In the genomic region with DNA sequence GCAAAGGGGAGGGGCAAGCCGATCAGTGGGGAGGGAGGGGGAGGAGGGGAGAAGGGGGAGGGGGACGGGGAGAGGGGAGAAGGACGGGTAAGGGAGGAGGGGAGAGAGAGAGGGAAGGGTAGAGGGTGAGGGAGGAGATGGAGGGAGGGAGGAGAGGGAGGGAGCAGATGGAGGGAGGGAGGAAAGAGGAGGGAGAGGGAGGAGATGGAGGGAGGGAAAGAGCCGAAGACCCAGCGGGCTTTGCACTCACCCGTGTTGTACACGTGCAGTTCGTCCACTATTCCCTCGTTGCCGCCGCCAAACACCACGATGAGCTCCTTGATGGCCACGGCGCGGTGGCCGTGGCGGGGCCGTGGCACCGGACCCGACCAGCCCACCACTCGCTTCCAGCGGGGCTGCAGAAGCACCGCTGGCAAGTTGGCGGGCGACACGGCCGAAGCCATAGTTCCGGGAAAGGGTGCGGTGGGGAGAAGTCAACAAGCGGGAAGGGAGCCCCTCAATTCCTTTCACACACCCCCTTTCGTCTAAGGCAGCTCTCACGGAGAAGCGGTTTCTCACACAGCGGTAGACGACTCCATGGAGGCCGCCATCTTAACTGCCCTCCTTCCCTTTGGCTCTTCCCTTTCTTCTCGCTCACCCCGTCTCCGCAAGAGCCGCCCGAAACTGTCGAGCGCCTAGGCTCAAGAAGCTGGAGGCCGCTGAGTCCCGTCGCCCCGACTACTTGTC, we compare ENCODE assay signal across 8 cellular contexts. TPM values are rescaled to one million over a fixed set of nuclear protein-coding genes. Genes with fewer than 3 reads are reported as not detected.
DNase-seq lines count a peak whose midpoint lies in the region; ATAC-seq and TF ChIP-seq lines count a peak whose summit lies in the region.

No MANE protein-coding gene starts in this region.

- no peak for TF ChIP-seq POLR2A in prostate gland (IDR thresholded peaks at IDR 0.05)

- intact Hi-C loops in left ventricle myocardium inferior (cut with micrococcal nuclease): no loop called here
- intact Hi-C loops in prostate gland (cut with DNase I): no loop called here

- H3K36me3 ChIP-seq in left ventricle myocardium inferior (no peaks in the 10 kb centered on the region), prostate gland (no peaks in the 10 kb centered on the region)

- ATAC-seq in HG02678 (IDR thresholded peaks at IDR 0.05; ENCODE audit: unreplicated experiment): peak; percentile 2

- peaks cover 61% of the 10 kb centered on the region for H3K4me1 ChIP-seq in left ventricle myocardium inferior
- H3K4me1 ChIP-seq in prostate gland (replicated peaks): no peaks in the 10 kb centered on the region

- H3K9me3 ChIP-seq in left ventricle myocardium inferior (replicated peaks) (no peaks in the 10 kb centered on the region), prostate gland (no peaks in the 10 kb centered on the region)

- TF ChIP-seq CTCF in left ventricle myocardium inferior (IDR thresholded peaks at IDR 0.05; ENCODE audit: borderline replicate concordance): no peak
- TF ChIP-seq CTCF in prostate gland (IDR thresholded peaks at IDR 0.05): no peak

- H3K27me3 ChIP-seq in left ventricle myocardium inferior (ENCODE audit: low read depth): no peaks in the 10 kb centered on the region
- H3K27me3 ChIP-seq in prostate gland (replicated peaks; ENCODE audit: insufficient read depth): no peaks in the 10 kb centered on the region

- peak; percentile 42 for DNase-seq in DMS79 treated with DMSO at 0.1 percent for 48 hours (lab: John Stamatoyannopoulos, UW)
- DNase-seq in DMS79 (lab: John Stamatoyannopoulos, UW): no peak
- peak; percentile 34 for DNase-seq in NCI-H510A (lab: John Stamatoyannopoulos, UW)
- no peak for DNase-seq in left ventricle myocardium inferior
- no peak for DNase-seq in prostate gland (ENCODE audit: low spot score)
- no peak for DNase-seq in central memory CD4-positive, alpha-beta T cell

- H3K4me3 ChIP-seq in left ventricle myocardium inferior (peak overlapping the region; percentile 83), prostate gland (peak overlapping the region; percentile 55 to 60)

- 0 to 6% (median 1%) methylated on average over 25 to 44 of the region's 47 CpGs for WGBS in adipose tissue, 3 donors
- WGBS in prostate gland: 0% methylated on average over 18 of the region's 47 CpGs

- peak overlapping the region; percentile 86 for H3K27ac ChIP-seq in adipose tissue (ENCODE audit: low read depth, low read length)
- peak overlapping the region; percentile 99 for H3K27ac ChIP-seq in left ventricle myocardium inferior (replicated peaks)
- peak overlapping the region; percentile 98 for H3K27ac ChIP-seq in prostate gland

RNA-seq across cellular contexts. Expression of a gene that starts 1.1 kb away (rescaled TPM):
- 10 to 100 TPM in 2 of 3 donors, 1 to 10 TPM in 1; 9.5 to 20.2 (median 13.7) TPM for polyA plus RNA-seq in adipose tissue
- total RNA-seq in left ventricle myocardium inferior (28.4 TPM), prostate gland (100 to 1,000 TPM in 1 of 2 donors, 10 to 100 TPM in 1; 67.7 to 115 TPM)

RNA-seq across cellular contexts. Expression of a gene that starts 2.0 kb away (rescaled TPM):
- 10 to 100 TPM in 1 of 3 donors, 1 to 10 TPM in 2; 3.3 to 14.3 (median 5.8) TPM for polyA plus RNA-seq in adipose tissue
- total RNA-seq in left ventricle myocardium inferior: 6.4 TPM
- total RNA-seq in prostate gland: 10 to 100 TPM; 16.9 to 18.2 TPM

RNA-seq across cellular contexts. Expression of a gene that starts 26.1 kb away (rescaled TPM):
- polyA plus RNA-seq in adipose tissue: 10 to 100 TPM in 2 of 3 donors, 1 to 10 TPM in 1; 2.9 to 19.3 (median 18.4) TPM
- total RNA-seq in left ventricle myocardium inferior (7.5 TPM), prostate gland (1 to 10 TPM; 2.4 to 4.4 TPM)

RNA-seq across cellular contexts. Expression of a gene that starts 35.7 kb away (rescaled TPM):
- 100 to 1,000 TPM in 1 of 3 donors, 10 to 100 TPM in 2; 68.6 to 169 (median 98.6) TPM for polyA plus RNA-seq in adipose tissue
- total RNA-seq in left ventricle myocardium inferior: 67.1 TPM
- 10 to 100 TPM; 47.5 to 64.9 TPM for total RNA-seq in prostate gland

RNA-seq across cellular contexts. Expression of a gene that starts 44.5 kb away (rescaled TPM):
- 100 to 1,000 TPM in 1 of 3 donors, 10 to 100 TPM in 1, 1 to 10 TPM in 1; 9.9 to 106 (median 43.6) TPM for polyA plus RNA-seq in adipose tissue
- 10.0 TPM for total RNA-seq in left ventricle myocardium inferior
- total RNA-seq in prostate gland: 10 to 100 TPM; 11.9 to 41.1 TPM

Comparison
In these comparisons a context has a peak if more than half of its experiments do, and no peak if none do; other contexts are left out.
1. DNase-seq: peak in DMS79 treated with DMSO at 0.1 percent for 48 hours (single experiment) and NCI-H510A (single experiment); none in DMS79 (single experiment), left ventricle myocardium inferior (single experiment), prostate gland (single experiment) and central memory CD4-positive, alpha-beta T cell (single experiment).
2. Peak in every context shown above with its lines, with median percentiles within 50 percentile points of each other: H3K27ac ChIP-seq.